2 cellular contexts compared by ENCODE assay signal in the genomic region with DNA sequence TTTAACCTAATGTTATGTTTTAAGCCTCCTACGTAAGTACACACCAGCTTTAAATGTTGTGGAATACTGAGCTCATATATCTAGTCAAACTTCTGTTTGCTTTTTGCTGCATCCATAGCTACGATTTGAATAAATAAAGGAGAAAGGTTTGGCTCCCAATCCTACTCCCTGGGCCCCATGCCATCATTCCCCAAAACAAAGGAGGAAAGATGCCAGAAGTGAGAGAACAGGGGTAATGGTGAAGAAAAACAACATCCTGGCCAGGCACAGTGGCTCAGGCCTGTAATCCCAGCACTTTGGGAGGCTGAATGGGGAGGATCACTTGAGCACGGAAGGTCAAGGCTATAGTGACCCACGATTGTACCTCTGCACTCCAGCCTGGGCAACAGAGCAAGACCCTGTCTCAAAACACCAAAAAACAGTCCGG.
TF ChIP-seq lines count a peak whose summit lies in the region.

No MANE protein-coding gene starts in this region.

TF ChIP-seq in A549, 52 proteins besides CTCF, POLR2A, EP300 and RAD21 (continued from another document):
- no peak for TF ChIP-seq HEYL (CRISPR knock-in tag; IDR thresholded peaks at IDR 0.05)
- TF ChIP-seq HDAC2 (IDR thresholded peaks at IDR 0.05): no peak

TF ChIP-seq in endothelial cell of umbilical vein, 7 proteins besides CTCF, POLR2A, EP300 and RAD21 (continued from another document):
- TF ChIP-seq POLR2AphosphoS5 (IDR thresholded peaks at IDR 0.05; ENCODE audit: insufficient read depth, low read depth, low read length): no peak
- TF ChIP-seq FOS (IDR thresholded peaks at IDR 0.05; ENCODE audit: borderline replicate concordance, insufficient read depth, low read length): no peak
- TF ChIP-seq JUN (IDR thresholded peaks at IDR 0.05; ENCODE audit: borderline replicate concordance, insufficient read depth, insufficient read length, low read depth): no peak
- TF ChIP-seq GATA2 (IDR thresholded peaks at IDR 0.05; ENCODE audit: insufficient read depth, insufficient read length, low read depth, low read length): no peak
TF ChIP-seq in endothelial cell of umbilical vein: peak in this region for 0.
